ENCODE assay signal across 19 cellular contexts in genomic region chr11:72541224-72541974, GRCh38.
DNase-seq lines count a peak whose midpoint lies in the region; ATAC-seq and TF ChIP-seq lines count a peak whose summit lies in the region.
"Had no signal": no experiment of that assay in that cellular context is flagged by ENCODE, and none has a peak within 500 bp of the region (broad histone marks: within the 10 kb centered on the region; RNA-seq: fewer than 3 reads in every experiment).

No MANE protein-coding gene starts in this region.

- no peak overlapping the region for H3K4me3 ChIP-seq in left ventricle myocardium inferior
- H3K4me3 ChIP-seq in esophagus muscularis mucosa, result no peak overlapping the region
- H3K4me3 ChIP-seq in endodermal cell (ENCODE audit: low read length), result no peak overlapping the region
- no peak overlapping the region for H3K4me3 ChIP-seq in CD8-positive, alpha-beta memory T cell (ENCODE audit: low read length)
- no peak overlapping the region for H3K4me3 ChIP-seq in hepatocyte
- H3K4me3 ChIP-seq: BLaER1 treated with 17β-estradiol and CSF1 and Interleukin-3, amounts not matched to agents 10 nM and 100 nM; GM12878; HAP-1 had no signal

- TF ChIP-seq CTCF in left ventricle myocardium inferior (IDR thresholded peaks at IDR 0.05; ENCODE audit: borderline replicate concordance) (no peak), esophagus muscularis mucosa (IDR thresholded peaks at IDR 0.05) (no peak), endodermal cell (conservative IDR thresholded peaks at IDR 0.05) (no peak), hepatocyte (IDR thresholded peaks at IDR 0.05; ENCODE audit: poor library complexity) (no peak)

- no peak for TF ChIP-seq EP300 in esophagus muscularis mucosa (IDR thresholded peaks at IDR 0.05)

- intact Hi-C loops in Right ventricle myocardium superior (cut with DNase I) (no loop called here), left ventricle myocardium inferior (cut with micrococcal nuclease) (no loop called here), esophagus muscularis mucosa (cut with DNase I) (no loop called here)

- DNase-seq in Right ventricle myocardium superior, result no peak
- DNase-seq in left ventricle myocardium inferior, result no peak
- peak; percentile 57 for DNase-seq in esophagus muscularis mucosa (ENCODE audit: extremely low spot score)
- peak; percentile 49 for DNase-seq in medulla oblongata (ENCODE audit: extremely low spot score)
- no peak for DNase-seq in endodermal cell
- DNase-seq in CD8-positive, alpha-beta memory T cell, result no peak
- DNase-seq in hepatocyte (ENCODE audit: low spot score), result no peak
- DNase-seq: 8988T; CD8-positive, alpha-beta T cell; COR-L47; DMS 273 treated with DMSO at 0.1 percent for 48 hours; DMS53; DND-41; EL had no signal

- no peak overlapping the region for H3K4me2 ChIP-seq in hepatocyte
- H3K4me2 ChIP-seq: BLaER1 treated with 17β-estradiol and CSF1 and Interleukin-3, amounts not matched to agents 10 nM and 100 nM had no signal

- peak; percentile 71 for ATAC-seq in Right ventricle myocardium superior (ENCODE audit: poor library complexity)
- ATAC-seq: CD8-positive, alpha-beta T cell; GM12878 had no signal

- H3K36me3 ChIP-seq in left ventricle myocardium inferior (no peaks in the 10 kb centered on the region), esophagus muscularis mucosa (no peaks in the 10 kb centered on the region), endodermal cell (ENCODE audit: control insufficient read depth, insufficient read depth, low read length) (no peaks in the 10 kb centered on the region), hepatocyte (replicated peaks; ENCODE audit: insufficient read depth, low read depth) (no peaks in the 10 kb centered on the region)
- H3K36me3 ChIP-seq in CD8-positive, alpha-beta memory T cell (ENCODE audit: insufficient read depth, low read length), result no peaks in the 10 kb centered on the region
- H3K36me3 ChIP-seq: BLaER1 treated with 17β-estradiol and CSF1 and Interleukin-3, amounts not matched to agents 10 nM and 100 nM; HAP-1 had no signal

- H3K27me3 ChIP-seq in left ventricle myocardium inferior (ENCODE audit: low read depth) (peaks cover 67% of the 10 kb centered on the region), esophagus muscularis mucosa (peaks cover 0 to 37% (median 0%) of the 10 kb centered on the region in 4 donors), endodermal cell (ENCODE audit: control insufficient read depth, insufficient read depth, low read length, poor library complexity, severe bottlenecking) (peaks cover 99% of the 10 kb centered on the region), hepatocyte (no peaks in the 10 kb centered on the region)
- no peaks in the 10 kb centered on the region for H3K27me3 ChIP-seq in CD8-positive, alpha-beta memory T cell (ENCODE audit: insufficient read depth, low read length, poor library complexity, severe bottlenecking)
- H3K27me3 ChIP-seq: BLaER1 treated with 17β-estradiol and CSF1 and Interleukin-3, amounts not matched to agents 10 nM and 100 nM had no signal

- no peak overlapping the region for H3K9ac ChIP-seq in endodermal cell (ENCODE audit: extremely low read depth, low read length, poor library complexity, severe bottlenecking)
- H3K9ac ChIP-seq: BLaER1 treated with 17β-estradiol and CSF1 and Interleukin-3, amounts not matched to agents 10 nM and 100 nM had no signal

- no peaks in the 10 kb centered on the region for H3K79me2 ChIP-seq in hepatocyte

- no peaks in the 10 kb centered on the region for H3K36me3 Mint-ChIP-seq in endodermal cell (ENCODE audit: low read depth)
- H3K36me3 Mint-ChIP-seq in CD8-positive, alpha-beta memory T cell, result peaks cover 0 to 1% (median 0%) of the 10 kb centered on the region in 3 donors
- H3K36me3 Mint-ChIP-seq: CD8-positive, alpha-beta T cell had no signal

- H3K27me3 Mint-ChIP-seq in endodermal cell (ENCODE audit: insufficient read depth), result peaks cover 83% of the 10 kb centered on the region
- peaks cover 0 to 3% of the 10 kb centered on the region in 2 donors for H3K27me3 Mint-ChIP-seq in CD8-positive, alpha-beta memory T cell

- POLR2A ChIA-PET in CD8-positive, alpha-beta memory T cell (lab: Charles Lee), result no interaction called here

- H2AFZ ChIP-seq in hepatocyte, result no peak overlapping the region

- no peaks in the 10 kb centered on the region for H3K9me3 ChIP-seq in left ventricle myocardium inferior (replicated peaks)
- H3K9me3 ChIP-seq in esophagus muscularis mucosa, result no peaks in the 10 kb centered on the region
- H3K9me3 ChIP-seq in endodermal cell (ENCODE audit: control insufficient read depth, low read length), result no peaks in the 10 kb centered on the region
- no peaks in the 10 kb centered on the region for H3K9me3 ChIP-seq in CD8-positive, alpha-beta memory T cell (ENCODE audit: low read length)
- no peaks in the 10 kb centered on the region for H3K9me3 ChIP-seq in hepatocyte (ENCODE audit: low read depth)
- H3K9me3 ChIP-seq: HAP-1 had no signal

- H3K4me1 ChIP-seq in left ventricle myocardium inferior, result no peaks in the 10 kb centered on the region
- H3K4me1 ChIP-seq in esophagus muscularis mucosa, result no peaks in the 10 kb centered on the region
- no peaks in the 10 kb centered on the region for H3K4me1 ChIP-seq in endodermal cell (ENCODE audit: control insufficient read depth, insufficient read depth, low read length)
- no peaks in the 10 kb centered on the region for H3K4me1 ChIP-seq in CD8-positive, alpha-beta memory T cell (ENCODE audit: insufficient read depth, low read length)
- H3K4me1 ChIP-seq in hepatocyte (ENCODE audit: insufficient read depth), result no peaks in the 10 kb centered on the region
- H3K4me1 ChIP-seq: HAP-1 had no signal

- H3K9me3 Mint-ChIP-seq in endodermal cell, result no peaks in the 10 kb centered on the region
- no peaks in the 10 kb centered on the region for H3K9me3 Mint-ChIP-seq in CD8-positive, alpha-beta memory T cell
- H3K9me3 Mint-ChIP-seq: CD8-positive, alpha-beta T cell had no signal

- H3K27ac ChIP-seq in left ventricle myocardium inferior (replicated peaks) (no peak overlapping the region), esophagus muscularis mucosa (replicated peaks in 1 of 4) (no peak overlapping the region), endodermal cell (ENCODE audit: low read depth, low read length) (no peak overlapping the region), hepatocyte (no peak overlapping the region)
- no peak overlapping the region for H3K27ac ChIP-seq in CD8-positive, alpha-beta memory T cell (ENCODE audit: low read depth, low read length)
- H3K27ac ChIP-seq: BLaER1 treated with 17β-estradiol and CSF1 and Interleukin-3, amounts not matched to agents 10 nM and 100 nM; HL-60 had no signal

- TF ChIP-seq POLR2A in esophagus muscularis mucosa (IDR thresholded peaks at IDR 0.05; ENCODE audit: low read depth), result no peak

- no peaks in the 10 kb centered on the region for H4K20me1 ChIP-seq in hepatocyte (ENCODE audit: insufficient read depth, poor library complexity, severe bottlenecking)
- H4K20me1 ChIP-seq: BLaER1 treated with 17β-estradiol and CSF1 and Interleukin-3, amounts not matched to agents 10 nM and 100 nM had no signal

- WGBS in esophagus muscularis mucosa, result 89% methylated on average over 4 of the region's 4 CpGs
- 92 to 100% methylated on average over 4 of the region's 4 CpGs for WGBS in endodermal cell (ENCODE audit: insufficient coverage in 1 of 2, insufficient read length in 1 of 2), 2 experiments
- WGBS in hepatocyte (ENCODE audit: low lambda C conversion rate, missing lambda C conversion rate), result 100% methylated on average over 4 of the region's 4 CpGs

- H3K9me2 ChIP-seq in hepatocyte (replicated peaks; ENCODE audit: insufficient read depth), result no peaks in the 10 kb centered on the region

- H3K27ac Mint-ChIP-seq in endodermal cell, result no peak overlapping the region
- no peak overlapping the region for H3K27ac Mint-ChIP-seq in CD8-positive, alpha-beta memory T cell
- H3K27ac Mint-ChIP-seq: B cell; CD8-positive, alpha-beta T cell had no signal

- peaks cover 8% of the 10 kb centered on the region for H3K4me1 Mint-ChIP-seq in endodermal cell
- H3K4me1 Mint-ChIP-seq in CD8-positive, alpha-beta memory T cell, result no peaks in the 10 kb centered on the region
- H3K4me1 Mint-ChIP-seq: B cell had no signal

- no peak overlapping the region for H3K4me3 Mint-ChIP-seq in endodermal cell
- H3K4me3 Mint-ChIP-seq in CD8-positive, alpha-beta memory T cell, result no peak overlapping the region
- H3K4me3 Mint-ChIP-seq: B cell; CD8-positive, alpha-beta T cell had no signal

- CTCF ChIA-PET in CD8-positive, alpha-beta memory T cell (lab: Charles Lee), result interaction anchor here (2.2 kb wide), 1 partner anchor 70 kb away, joined by 6 read pairs; no protein-coding TSS in a partner anchor

Comparison
In these comparisons a context has a peak if more than half of its experiments do, and no peak if none do; other contexts are left out.
1. DNase-seq: peak in esophagus muscularis mucosa (single experiment) and medulla oblongata (single experiment); none in Right ventricle myocardium superior (single experiment), left ventricle myocardium inferior (single experiment), endodermal cell (single experiment), CD8-positive, alpha-beta memory T cell (0 of 5) and hepatocyte (single experiment).